In the genomic region with DNA sequence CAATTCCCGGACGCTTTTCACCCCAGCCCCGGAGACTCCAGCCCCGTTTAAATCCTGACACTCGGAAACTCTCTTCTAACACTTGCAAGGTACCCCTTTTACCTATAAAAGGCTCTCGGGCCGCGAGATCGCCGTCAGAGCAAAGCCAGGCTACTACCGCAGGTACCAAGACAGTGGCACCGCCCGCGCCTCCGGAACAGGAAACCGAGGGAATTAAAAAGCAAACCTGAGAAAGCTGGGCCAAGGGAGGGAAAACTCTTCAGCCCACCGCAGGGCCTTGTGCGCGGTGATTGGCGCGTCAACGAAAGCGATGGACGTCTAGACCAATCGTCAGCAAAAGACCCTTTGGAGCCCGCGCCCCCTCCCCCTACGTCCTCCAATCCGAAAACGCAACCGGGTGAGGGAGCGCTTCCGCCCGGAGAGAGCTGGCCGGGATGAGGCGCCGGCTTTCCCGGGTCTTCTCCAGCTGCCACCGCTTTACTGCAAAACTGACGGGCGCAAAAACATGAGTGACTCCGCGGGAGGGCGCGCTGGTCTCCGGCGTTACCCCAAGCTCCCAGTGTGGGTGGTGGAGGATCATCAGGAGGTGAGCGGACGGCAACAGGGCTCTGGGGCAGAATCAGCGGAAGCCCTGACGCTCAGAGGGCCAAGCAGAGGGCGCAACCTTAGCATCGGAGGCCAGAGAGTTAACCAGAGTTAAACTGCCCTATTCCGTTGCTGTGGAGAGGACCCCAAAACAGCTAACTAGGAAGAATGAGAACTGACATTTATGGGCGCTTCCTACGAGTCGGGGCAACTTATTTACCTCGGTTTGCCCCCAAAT, we compare ENCODE assay signal across 8 cellular contexts. TPM values are rescaled to one million over a fixed set of nuclear protein-coding genes. Genes with fewer than 3 reads are reported as not detected.
DNase-seq lines count a peak whose midpoint lies in the region; ATAC-seq lines count a peak whose summit lies in the region.

A gene (plus strand): TSS at position 414 of the 823 bp plus-strand sequence. CDS start 92 bp downstream, at position 506.
A gene with protein sequence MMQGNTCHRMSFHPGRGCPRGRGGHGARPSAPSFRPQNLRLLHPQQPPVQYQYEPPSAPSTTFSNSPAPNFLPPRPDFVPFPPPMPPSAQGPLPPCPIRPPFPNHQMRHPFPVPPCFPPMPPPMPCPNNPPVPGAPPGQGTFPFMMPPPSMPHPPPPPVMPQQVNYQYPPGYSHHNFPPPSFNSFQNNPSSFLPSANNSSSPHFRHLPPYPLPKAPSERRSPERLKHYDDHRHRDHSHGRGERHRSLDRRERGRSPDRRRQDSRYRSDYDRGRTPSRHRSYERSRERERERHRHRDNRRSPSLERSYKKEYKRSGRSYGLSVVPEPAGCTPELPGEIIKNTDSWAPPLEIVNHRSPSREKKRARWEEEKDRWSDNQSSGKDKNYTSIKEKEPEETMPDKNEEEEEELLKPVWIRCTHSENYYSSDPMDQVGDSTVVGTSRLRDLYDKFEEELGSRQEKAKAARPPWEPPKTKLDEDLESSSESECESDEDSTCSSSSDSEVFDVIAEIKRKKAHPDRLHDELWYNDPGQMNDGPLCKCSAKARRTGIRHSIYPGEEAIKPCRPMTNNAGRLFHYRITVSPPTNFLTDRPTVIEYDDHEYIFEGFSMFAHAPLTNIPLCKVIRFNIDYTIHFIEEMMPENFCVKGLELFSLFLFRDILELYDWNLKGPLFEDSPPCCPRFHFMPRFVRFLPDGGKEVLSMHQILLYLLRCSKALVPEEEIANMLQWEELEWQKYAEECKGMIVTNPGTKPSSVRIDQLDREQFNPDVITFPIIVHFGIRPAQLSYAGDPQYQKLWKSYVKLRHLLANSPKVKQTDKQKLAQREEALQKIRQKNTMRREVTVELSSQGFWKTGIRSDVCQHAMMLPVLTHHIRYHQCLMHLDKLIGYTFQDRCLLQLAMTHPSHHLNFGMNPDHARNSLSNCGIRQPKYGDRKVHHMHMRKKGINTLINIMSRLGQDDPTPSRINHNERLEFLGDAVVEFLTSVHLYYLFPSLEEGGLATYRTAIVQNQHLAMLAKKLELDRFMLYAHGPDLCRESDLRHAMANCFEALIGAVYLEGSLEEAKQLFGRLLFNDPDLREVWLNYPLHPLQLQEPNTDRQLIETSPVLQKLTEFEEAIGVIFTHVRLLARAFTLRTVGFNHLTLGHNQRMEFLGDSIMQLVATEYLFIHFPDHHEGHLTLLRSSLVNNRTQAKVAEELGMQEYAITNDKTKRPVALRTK (N-terminal part only) (minus strand): TSS at position 206 of the 823 bp plus-strand sequence. CDS start 3,034 bp downstream, outside the sequence.

- H3K4me1 ChIP-seq in effector memory CD4-positive, alpha-beta T cell (ENCODE audit: control insufficient read depth, insufficient read depth, low read length, poor library complexity, severe bottlenecking): peaks cover 10% of the 10 kb centered on the region

- H3K27me3 ChIP-seq in effector memory CD4-positive, alpha-beta T cell (replicated peaks; ENCODE audit: control insufficient read depth, insufficient read depth, low read length, poor library complexity, severe bottlenecking): no peaks in the 10 kb centered on the region

- peak within 1 kb of the TSS; percentile 90 for H3K4me3 ChIP-seq in effector memory CD4-positive, alpha-beta T cell (ENCODE audit: insufficient read depth, low read depth, low read length, poor library complexity, severe bottlenecking)

- peak; percentile 94 for ATAC-seq in GM19467 (IDR thresholded peaks at IDR 0.05; ENCODE audit: unreplicated experiment)

- DNase-seq in CMK (ENCODE audit: low read depth) (peak; percentile 88), HS-27A (ENCODE audit: low read depth) (peak; percentile 91), NK-92 (lab: John Stamatoyannopoulos, UW; ENCODE audit: unreplicated experiment) (peak; percentile 72), lung microvascular endothelial cell (ENCODE audit: low read depth in 2 of 2) (peak; percentile 96 to 97)
- peak; percentile 81 to 82 for DNase-seq in activated CD8-positive, alpha-beta memory T cell treated with anti-CD3 and anti-CD28 coated beads for 1 hour (ENCODE audit: extremely low read depth in 1 of 2, low read depth in 1 of 2)
- peak; percentile 81 to 87 (median 86) for DNase-seq in effector memory CD4-positive, alpha-beta T cell
- DNase-seq in stimulated activated CD4-positive, alpha-beta T cell treated with anti-CD3 and anti-CD28 coated beads, TNF-alpha, amount 100 ng/mL, for 48 hours (ENCODE audit: low read depth in 3 of 3): peak; percentile 81 to 93 (median 89)

- peak within 1 kb of the TSS; percentile 68 for H3K27ac ChIP-seq in effector memory CD4-positive, alpha-beta T cell (ENCODE audit: insufficient read depth, low read length, poor library complexity, severe bottlenecking)

- no peaks in the 10 kb centered on the region for H3K9me3 ChIP-seq in effector memory CD4-positive, alpha-beta T cell (ENCODE audit: control insufficient read depth, low read length)

- H3K36me3 ChIP-seq in effector memory CD4-positive, alpha-beta T cell (ENCODE audit: control insufficient read depth, insufficient read depth, low read length): peaks cover 15% of the 10 kb centered on the region

RNA-seq across cellular contexts. Expression of the first gene that starts in this region (rescaled TPM):
- total RNA-seq in lung microvascular endothelial cell: 10.2 and 14.7 TPM in 2 replicates

RNA-seq across cellular contexts. Expression of the second gene that starts in this region (rescaled TPM):
- 28.3 and 43.7 TPM in 2 replicates for total RNA-seq in lung microvascular endothelial cell

Comparison
In these comparisons a context has a peak if more than half of its experiments do, and no peak if none do; other contexts are left out.
1. Peak in every context shown above with its lines: DNase-seq, ATAC-seq, H3K4me3 ChIP-seq and H3K27ac ChIP-seq.